17 cellular contexts compared by ENCODE assay signal in genomic region chr5:42851441-42851840, GRCh38. TPM values are rescaled to one million over a fixed set of nuclear protein-coding genes. Genes with fewer than 3 reads are reported as not detected.
DNase-seq lines count a peak whose midpoint lies in the region; TF ChIP-seq lines count a peak whose summit lies in the region.
"Had no signal": no experiment of that assay in that cellular context is flagged by ENCODE, and none has a peak within 500 bp of the region (broad histone marks: within the 10 kb centered on the region; RNA-seq: fewer than 3 reads in every experiment).

No MANE protein-coding gene starts in this region.

- H3K4me3 ChIP-seq in PC-9 (no peak overlapping the region), epithelial cell of esophagus (ENCODE audit: low read length) (no peak overlapping the region)
- no peak overlapping the region for H3K4me3 ChIP-seq in CD4-positive, alpha-beta memory T cell (ENCODE audit: low read length in 2 of 2)

- no peak for DNase-seq in Calu3
- DNase-seq in PC-9, result peak in 1 of 2 experiments; percentile 78
- DNase-seq in epithelial cell of esophagus (ENCODE audit: low read depth), result peak; percentile 68
- DNase-seq in renal cortical epithelial cell (ENCODE audit: low read depth), result peak; percentile 84
- DNase-seq in CD4-positive, alpha-beta memory T cell, result no peak
- DNase-seq in dedifferentiated amniotic fluid mesenchymal stem cell (ENCODE audit: extremely low spot score), result no peak
- no peak for DNase-seq in NCI-H128 (lab: John Stamatoyannopoulos, UW; ENCODE audit: unreplicated experiment)
- no peak for DNase-seq in NCI-H1417 (lab: John Stamatoyannopoulos, UW)
- DNase-seq: C1 segment of cervical spinal cord, DMS79, GOT3, Kasumi-1, MV-4-11, NCI-H2107, NCI-H226, NCI-H526 had no signal

- no peak overlapping the region for H3K27ac ChIP-seq in PC-9
- H3K27ac ChIP-seq in CD4-positive, alpha-beta memory T cell (ENCODE audit: low read depth, low read length), result no peak overlapping the region

- no peaks in the 10 kb centered on the region for H3K79me2 ChIP-seq in PC-9 (ENCODE audit: low read depth)

- no peaks in the 10 kb centered on the region; the same call in 1 of the 2 replicates for H3K9me2 ChIP-seq in PC-9 (ENCODE audit: insufficient read depth)

- BruUV-seq in Calu3 (replicated peaks; lab: Mats Ljungman, UMichigan), result no TSS peak
- no TSS peak for BruUV-seq in PC-9 (replicated peaks; lab: Mats Ljungman, UMichigan)

- H4K20me1 ChIP-seq in PC-9 (ENCODE audit: insufficient read depth), result no peaks in the 10 kb centered on the region

- peak overlapping the region; percentile 4; the same call in 1 of the 2 replicates for H3K4me2 ChIP-seq in PC-9

- peak overlapping the region; percentile 17 for H3K4me3 Mint-ChIP-seq in Calu3 (ENCODE audit: low read depth, unreplicated experiment)
- H3K4me3 Mint-ChIP-seq in CD4-positive, alpha-beta memory T cell, result no peak overlapping the region

- peak overlapping the region; percentile 63 for H3K27ac Mint-ChIP-seq in Calu3 (ENCODE audit: unreplicated experiment)
- H3K27ac Mint-ChIP-seq in CD4-positive, alpha-beta memory T cell, result no peak overlapping the region

- H3K4me1 ChIP-seq in PC-9 (replicated peaks; ENCODE audit: insufficient read depth), result no peaks in the 10 kb centered on the region; the same call in 1 of the 2 replicates
- H3K4me1 ChIP-seq in CD4-positive, alpha-beta memory T cell (ENCODE audit: insufficient read depth, low read length), result no peaks in the 10 kb centered on the region

- intact Hi-C loops in Calu3 (cut with micrococcal nuclease; ENCODE audit: unreplicated experiment), result no loop called here
- intact Hi-C loops in PC-9 (cut with micrococcal nuclease; ENCODE audit: unreplicated experiment), result no loop called here
- intact Hi-C loops in CD4-positive, alpha-beta memory T cell (cut with micrococcal nuclease), result no loop called here

- no peaks in the 10 kb centered on the region for H3F3A ChIP-seq in PC-9 (ENCODE audit: insufficient read depth, low read depth)

- H3K9me3 ChIP-seq in PC-9 (ENCODE audit: insufficient read depth, low read depth), result no peaks in the 10 kb centered on the region
- H3K9me3 ChIP-seq in CD4-positive, alpha-beta memory T cell (ENCODE audit: control insufficient read depth in 1 of 2, low read length in 2 of 2), result no peaks in the 10 kb centered on the region

- CTCF ChIA-PET in Calu3 (lab: Charles Lee) (interaction anchor here (0.6 kb wide), 1 partner anchor 60 kb away, joined by 3 read pairs; no protein-coding TSS in a partner anchor), PC-9 (lab: Charles Lee) (no interaction called here)
- CTCF ChIA-PET in CD4-positive, alpha-beta memory T cell (lab: Charles Lee; ENCODE audit: partially characterized antibody), result no interaction called here

- no peaks in the 10 kb centered on the region for H3K27me3 ChIP-seq in PC-9 (ENCODE audit: insufficient read depth, low read depth)
- no peaks in the 10 kb centered on the region for H3K27me3 ChIP-seq in CD4-positive, alpha-beta memory T cell (ENCODE audit: insufficient read depth, low read length)

- no peaks in the 10 kb centered on the region for H3K36me3 Mint-ChIP-seq in Calu3 (ENCODE audit: insufficient read depth, unreplicated experiment)
- no peaks in the 10 kb centered on the region for H3K36me3 Mint-ChIP-seq in CD4-positive, alpha-beta memory T cell

- peak overlapping the region; percentile 31; the same call in 1 of the 2 replicates for H2AFZ ChIP-seq in PC-9

- TF ChIP-seq CTCF in Calu3 (IDR thresholded peaks at IDR 0.05; ENCODE audit: unreplicated experiment), result no peak
- no peak for TF ChIP-seq CTCF in PC-9 (conservative IDR thresholded peaks at IDR 0.05)
- TF ChIP-seq CTCF in epithelial cell of esophagus (IDR thresholded peaks at IDR 0.05; ENCODE audit: insufficient read depth, low read depth, low read length, missing control alignments), result no peak

- peaks cover 43% of the 10 kb centered on the region for H3K4me1 Mint-ChIP-seq in Calu3 (ENCODE audit: low read depth, unreplicated experiment)
- no peaks in the 10 kb centered on the region for H3K4me1 Mint-ChIP-seq in CD4-positive, alpha-beta memory T cell

- no peaks in the 10 kb centered on the region for H3K36me3 ChIP-seq in PC-9 (ENCODE audit: low read depth)
- no peaks in the 10 kb centered on the region for H3K36me3 ChIP-seq in CD4-positive, alpha-beta memory T cell (ENCODE audit: insufficient read depth, low read length)

- no peaks in the 10 kb centered on the region for H3K9me3 Mint-ChIP-seq in Calu3 (ENCODE audit: low read depth, unreplicated experiment)
- no peaks in the 10 kb centered on the region for H3K9me3 Mint-ChIP-seq in CD4-positive, alpha-beta memory T cell

- H3K27me3 Mint-ChIP-seq in Calu3 (ENCODE audit: unreplicated experiment), result no peaks in the 10 kb centered on the region
- peaks cover 1 to 5% of the 10 kb centered on the region in 2 donors for H3K27me3 Mint-ChIP-seq in CD4-positive, alpha-beta memory T cell

- POLR2A ChIA-PET in PC-9 (lab: Charles Lee; ENCODE audit: unreplicated experiment), result no interaction called here
- POLR2A ChIA-PET in CD4-positive, alpha-beta memory T cell (lab: Charles Lee; ENCODE audit: partially characterized antibody), result no interaction called here

RNA-seq across cellular contexts. Expression of gene SELENOP, which starts 39.7 kb away (rescaled TPM):
- total RNA-seq in Calu3 (2022), result 2.0 and 4.9 TPM in 2 replicates
- total RNA-seq in PC-9 (2021), result 4.6 and 5.3 TPM in 2 replicates
- 12.9 and 65.8 TPM in 2 replicates for total RNA-seq in renal cortical epithelial cell
- 1 to 10 TPM in 1 of 2 experiments, under 1 TPM in 1; 0.86 to 1.4 TPM for total RNA-seq in CD4-positive, alpha-beta memory T cell
- under 1 TPM in 1 of 2 donors, not detected in 1; 0.64 TPM for polyA plus RNA-seq in CD4-positive, alpha-beta memory T cell
- total RNA-seq: OCI-LY7 had no signal

Comparison
In these comparisons a context has a peak if more than half of its experiments do, and no peak if none do; other contexts are left out.
1. DNase-seq: peak in epithelial cell of esophagus (single experiment) and renal cortical epithelial cell (single experiment); none in Calu3 (single experiment), CD4-positive, alpha-beta memory T cell (0 of 5), dedifferentiated amniotic fluid mesenchymal stem cell (single experiment), NCI-H128 (single experiment) and NCI-H1417 (0 of 3).